7 cellular contexts compared by ENCODE assay signal in the genomic region with DNA sequence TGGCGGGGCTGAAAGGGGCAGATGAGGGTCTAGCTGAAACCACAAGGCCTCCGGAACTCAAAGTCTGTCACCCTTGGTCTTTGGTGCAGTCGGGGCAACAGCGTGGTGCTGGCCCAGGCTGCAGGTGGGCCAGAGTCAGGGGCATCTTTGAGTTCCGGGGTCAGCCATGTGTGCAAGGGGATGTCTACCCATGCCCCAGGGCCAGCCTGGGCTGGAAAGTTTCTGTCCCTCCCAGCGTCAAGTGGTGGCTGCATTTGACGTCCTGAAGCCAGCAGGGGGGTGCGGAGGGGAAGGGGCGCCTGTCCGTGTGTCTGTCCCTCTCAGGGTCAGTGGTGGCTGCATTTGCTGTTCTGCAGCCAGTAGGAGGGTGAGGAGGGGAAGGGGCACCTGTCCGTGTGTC. TPM values are rescaled to one million over a fixed set of nuclear protein-coding genes. Genes with fewer than 3 reads are reported as not detected.
DNase-seq lines count a peak whose midpoint lies in the region; ATAC-seq and TF ChIP-seq lines count a peak whose summit lies in the region.

No MANE protein-coding gene starts in this region.

- 6 to 13% methylated on average over 11 of the region's 11 CpGs for WGBS in GM23248 (ENCODE audit: low coverage in 1 of 2, low lambda C conversion rate in 2 of 2, missing lambda C conversion rate in 2 of 2), 2 experiments
- WGBS in gastroesophageal sphincter (ENCODE audit: low coverage in 1 of 2), 2 donors = 30% methylated on average over 2 of the region's 11 CpGs; no CpG with 5 or more reads in 1 of the 2 donors

- H3K36me3 ChIP-seq in GM23248 (ENCODE audit: low read depth) (peaks cover 5% of the 10 kb centered on the region; the same call in 1 of the 2 replicates), SK-N-MC (ENCODE audit: insufficient read depth, low read length) (peaks cover 15% of the 10 kb centered on the region), gastroesophageal sphincter (peaks cover 0 to 28% of the 10 kb centered on the region in 2 donors), gastrocnemius medialis (peaks cover 0 to 13% of the 10 kb centered on the region in 2 donors)

- H3K27ac ChIP-seq in GM23248 (no peak overlapping the region), SK-N-MC (no peak overlapping the region), gastroesophageal sphincter (peak overlapping the region in 3 of 4 donors; percentile 97 to 99 (median 99)), gastrocnemius medialis (peak overlapping the region; percentile 86 to 100 (median 98))

- TF ChIP-seq CTCF in gastroesophageal sphincter (IDR thresholded peaks at IDR 0.05) = no peak
- no peak for TF ChIP-seq CTCF in gastrocnemius medialis (IDR thresholded peaks at IDR 0.05 in 4 of 5, conservative IDR thresholded peaks at IDR 0.05 in 1 of 5)

- no peaks in the 10 kb centered on the region for H4K20me1 ChIP-seq in GM23248 (ENCODE audit: insufficient read depth)

- TF ChIP-seq EP300 in gastroesophageal sphincter (IDR thresholded peaks at IDR 0.05) = no peak

- no peak for DNase-seq in GM23248
- DNase-seq in SK-N-MC (ENCODE audit: low read depth, low spot score) = no peak
- no peak for DNase-seq in gastrocnemius medialis
- no peak for DNase-seq in NCI-H510A treated with DMSO at 0.1 percent for 48 hours (lab: John Stamatoyannopoulos, UW)

- H3K79me2 ChIP-seq in GM23248 (ENCODE audit: insufficient read depth) = peaks cover 38% of the 10 kb centered on the region

- H3K4me3 ChIP-seq in GM23248 = peak overlapping the region; percentile 84
- peak overlapping the region; percentile 93 for H3K4me3 ChIP-seq in SK-N-MC
- peak overlapping the region; percentile 84 to 98 for H3K4me3 ChIP-seq in gastroesophageal sphincter
- peak overlapping the region; percentile 76 to 97 (median 80) for H3K4me3 ChIP-seq in gastrocnemius medialis

- H3K9me3 ChIP-seq in GM23248 (ENCODE audit: low read depth) (no peaks in the 10 kb centered on the region), SK-N-MC (ENCODE audit: low read depth, low read length) (no peaks in the 10 kb centered on the region), gastroesophageal sphincter (no peaks in the 10 kb centered on the region), gastrocnemius medialis (no peaks in the 10 kb centered on the region)

- in situ Hi-C loops in GM23248 (cut with MboI) = no loop called here
- in situ Hi-C loops in gastrocnemius medialis (cut with MboI; ENCODE audit: low sequenced_read_pairs in 4 of 4) = no loop called here

- H3K27me3 ChIP-seq in GM23248 (replicated peaks; ENCODE audit: insufficient read depth) (no peaks in the 10 kb centered on the region), gastroesophageal sphincter (no peaks in the 10 kb centered on the region), gastrocnemius medialis (no peaks in the 10 kb centered on the region)

- H3K4me1 ChIP-seq in GM23248 (ENCODE audit: insufficient read depth) (peaks cover 15% of the 10 kb centered on the region; the same call in 1 of the 2 replicates), gastroesophageal sphincter (peaks cover 0 to 58% (median 24%) of the 10 kb centered on the region in 3 donors), gastrocnemius medialis (peaks cover 23 to 25% of the 10 kb centered on the region in 2 donors)

- no peak for ATAC-seq in gastroesophageal sphincter
- ATAC-seq in gastrocnemius medialis = no peak
- no peak for ATAC-seq in GM21515 (IDR thresholded peaks at IDR 0.05; ENCODE audit: unreplicated experiment)
- no peak for ATAC-seq in HG02885 (IDR thresholded peaks at IDR 0.05; ENCODE audit: poor library complexity, unreplicated experiment)

- peak overlapping the region; percentile 91 for H3K9ac ChIP-seq in GM23248
- peak overlapping the region; percentile 99 for H3K9ac ChIP-seq in SK-N-MC (ENCODE audit: insufficient read length)

- H3K4me2 ChIP-seq in GM23248 (ENCODE audit: unreplicated experiment) = peak overlapping the region; percentile 81

- H2AFZ ChIP-seq in GM23248 = peak overlapping the region; percentile 93

- H3F3A ChIP-seq in GM23248 (ENCODE audit: insufficient read depth) = no peaks in the 10 kb centered on the region

- TF ChIP-seq POLR2A in gastroesophageal sphincter (IDR thresholded peaks at IDR 0.05) = no peak
- no peak for TF ChIP-seq POLR2A in gastrocnemius medialis (IDR thresholded peaks at IDR 0.05)

- intact Hi-C loops in gastrocnemius medialis (cut with DNase I; ENCODE audit: low total_unique reads) = loop anchor here (1.0 to 10.0 kb wide), 6 partner anchors 36 to 310 kb away; partner anchors contain the start of genes EIF3B, GNA12, GRIFIN and LFNG

- H3K9me2 ChIP-seq in GM23248 (ENCODE audit: insufficient read depth) = no peaks in the 10 kb centered on the region

RNA-seq across cellular contexts. Expression of gene BRAT1, which starts 0.7 kb away (rescaled TPM):
- 37.9 and 39.7 TPM in 2 replicates for total RNA-seq in GM23248 (2014; rRNA removed; shearing (Covaris generic))
- 28.6 and 32.4 TPM in 2 replicates for polyA plus RNA-seq in GM23248 (2016; fragmentation: Nextera tagmentation; extraction: Ambion mirVana)
- total RNA-seq in gastroesophageal sphincter (10 to 100 TPM; 19.9 to 36.0 (median 32.4) TPM), gastrocnemius medialis (10 to 100 TPM; 15.3 to 36.4 (median 20.2) TPM)

RNA-seq across cellular contexts. Expression of gene IQCE, which starts 4.1 kb away (rescaled TPM):
- 14.9 and 24.4 TPM in 2 replicates for total RNA-seq in GM23248 (2014; rRNA removed; shearing (Covaris generic))
- polyA plus RNA-seq in GM23248 (2016; fragmentation: Nextera tagmentation; extraction: Ambion mirVana) = 12.1 and 14.7 TPM in 2 replicates
- total RNA-seq in gastroesophageal sphincter = 10 to 100 TPM in 3 of 4 donors, 1 to 10 TPM in 1; 9.7 to 23.5 (median 15.6) TPM
- 10 to 100 TPM in 1 of 4 donors, 1 to 10 TPM in 3; 6.3 to 11.5 (median 8.8) TPM for total RNA-seq in gastrocnemius medialis

RNA-seq across cellular contexts. Expression of gene LFNG, which starts 35.1 kb away (rescaled TPM):
- 2.0 and 3.6 TPM in 2 replicates for total RNA-seq in GM23248 (2014; rRNA removed; shearing (Covaris generic))
- polyA plus RNA-seq in GM23248 (2016; fragmentation: Nextera tagmentation; extraction: Ambion mirVana) = 0.18 and 0.19 TPM in 2 replicates
- 1 to 10 TPM; 4.4 to 9.8 (median 8.4) TPM for total RNA-seq in gastroesophageal sphincter
- 1 to 10 TPM; 1.0 to 5.9 (median 1.7) TPM for total RNA-seq in gastrocnemius medialis

Comparison
In these comparisons a context has a peak if more than half of its experiments do, and no peak if none do; other contexts are left out.
1. H3K27ac ChIP-seq: peak in gastroesophageal sphincter (3 of 4) and gastrocnemius medialis (4 of 4); none in GM23248 (single experiment) and SK-N-MC (single experiment).
2. Peak in every context shown above with its lines, with median percentiles within 50 percentile points of each other: H3K4me3 ChIP-seq.